In the genomic region with DNA sequence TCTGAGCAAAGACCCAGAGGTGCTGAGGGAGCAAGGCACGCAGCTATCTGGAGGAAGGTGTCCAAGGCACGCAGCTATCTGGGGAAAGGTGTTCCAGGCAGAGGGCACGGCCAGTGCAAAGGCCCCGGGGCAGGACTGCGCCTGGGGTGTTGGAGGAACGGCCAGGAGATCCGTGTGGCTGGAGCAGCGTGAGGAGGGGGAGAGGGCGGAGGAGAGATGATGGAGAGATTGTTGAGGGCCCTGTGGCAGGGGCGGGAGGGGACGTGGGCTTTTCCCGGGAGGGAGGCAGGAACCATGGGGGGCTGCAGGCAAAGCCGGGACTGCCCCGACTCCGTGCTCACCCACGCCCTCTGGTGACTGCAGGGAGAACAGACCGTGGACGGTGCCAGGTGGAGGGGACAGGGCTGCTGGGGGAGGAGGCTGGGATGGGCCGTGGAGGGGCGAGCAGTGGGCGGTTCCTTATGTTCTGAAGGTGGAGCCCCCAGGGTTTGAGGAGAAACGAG, we compare ENCODE assay signal across 9 cellular contexts. TPM values are rescaled to one million over a fixed set of nuclear protein-coding genes. Genes with fewer than 3 reads are reported as not detected.
DNase-seq lines count a peak whose midpoint lies in the region; ATAC-seq, FAIRE-seq and TF ChIP-seq lines count a peak whose summit lies in the region.
"Had no signal": no experiment of that assay in that cellular context is flagged by ENCODE, and none has a peak within 500 bp of the region (broad histone marks: within the 10 kb centered on the region; RNA-seq: fewer than 3 reads in every experiment).

No MANE protein-coding gene starts in this region.

- POLR2A ChIA-PET in activated CD8-positive, alpha-beta T cell treated with anti-CD3 and anti-CD28 coated beads, Interleukin-2, amount 10 ng/mL, durations not matched to agents 7 days and 5 days (lab: Charles Lee), result no interaction called here
- POLR2A ChIA-PET in endothelial cell of umbilical vein (lab: Charles Lee), result no interaction called here

- H3K36me3 ChIP-seq in MM.1S (replicated peaks; ENCODE audit: insufficient read depth, low read length), result no peaks in the 10 kb centered on the region
- no peaks in the 10 kb centered on the region for H3K36me3 ChIP-seq in endothelial cell of umbilical vein (ENCODE audit: control insufficient read depth in 2 of 2, extremely low read depth in 1 of 2, insufficient read depth in 2 of 2, low read length in 2 of 2)

- DNase-seq in EH (ENCODE audit: low read depth) (peak; percentile 43), MM.1S (peak; percentile 30), endothelial cell of umbilical vein (ENCODE audit: low read depth, low spot score) (peak; percentile 36), neural crest cell (ENCODE audit: low read depth, low spot score) (peak; percentile 65), type B pancreatic cell (ENCODE audit: extremely low spot score, unreplicated experiment) (no peak)
- DNase-seq in activated CD8-positive, alpha-beta T cell treated with anti-CD3 and anti-CD28 coated beads, Interleukin-2, amount 10 ng/mL, durations not matched to agents 7 days and 5 days, result peak; percentile 65

- CTCF ChIA-PET in activated CD8-positive, alpha-beta T cell treated with anti-CD3 and anti-CD28 coated beads, Interleukin-2, amount 10 ng/mL, durations not matched to agents 7 days and 5 days (lab: Charles Lee), result interaction anchor here (0.8 kb wide), 1 partner anchor 74 kb away, joined by 3 read pairs; a partner anchor contains a TSS
- CTCF ChIA-PET in endothelial cell of umbilical vein (lab: Charles Lee), result interaction anchor here (1.0 to 1.1 kb wide), 4 partner anchors 57 to 74 kb away, joined by 3 to 4 read pairs (median 4); a partner anchor contains a TSS

- peaks cover 11% of the 10 kb centered on the region for H3K4me1 Mint-ChIP-seq in activated CD8-positive, alpha-beta T cell treated with anti-CD3 and anti-CD28 coated beads, Interleukin-2, amount 10 ng/mL, durations not matched to agents 7 days and 5 days (ENCODE audit: low read depth)
- H3K4me1 Mint-ChIP-seq in neural crest cell (peaks cover 4% of the 10 kb centered on the region), type B pancreatic cell (ENCODE audit: unreplicated experiment) (peaks cover 4% of the 10 kb centered on the region)

- H4K20me1 ChIP-seq in MM.1S (ENCODE audit: insufficient read depth, low read length) (no peaks in the 10 kb centered on the region), endothelial cell of umbilical vein (replicated peaks; ENCODE audit: control insufficient read depth, extremely low read depth, insufficient read depth, low read length) (no peaks in the 10 kb centered on the region)

- no peaks in the 10 kb centered on the region for H3K79me2 ChIP-seq in MM.1S (ENCODE audit: low read length)
- H3K79me2 ChIP-seq in endothelial cell of umbilical vein (ENCODE audit: control insufficient read depth, insufficient read depth, low read length), result no peaks in the 10 kb centered on the region

- H3K9me3 Mint-ChIP-seq in activated CD8-positive, alpha-beta T cell treated with anti-CD3 and anti-CD28 coated beads, Interleukin-2, amount 10 ng/mL, durations not matched to agents 7 days and 5 days (ENCODE audit: insufficient read depth), result no peaks in the 10 kb centered on the region
- H3K9me3 Mint-ChIP-seq in neural crest cell, result no peaks in the 10 kb centered on the region
- H3K9me3 Mint-ChIP-seq in type B pancreatic cell, result no peaks in the 10 kb centered on the region

- H3K4me3 ChIP-seq in MM.1S (ENCODE audit: low read length) (no peak overlapping the region), endothelial cell of umbilical vein (replicated peaks in 1 of 3; ENCODE audit: insufficient read depth in 1 of 3, low read depth in 1 of 3, low read length in 3 of 3) (no peak overlapping the region)

- H3K4me3 Mint-ChIP-seq in activated CD8-positive, alpha-beta T cell treated with anti-CD3 and anti-CD28 coated beads, Interleukin-2, amount 10 ng/mL, durations not matched to agents 7 days and 5 days, result no peak overlapping the region
- H3K4me3 Mint-ChIP-seq in neural crest cell (no peak overlapping the region), type B pancreatic cell (no peak overlapping the region)

- H3K27ac Mint-ChIP-seq in activated CD8-positive, alpha-beta T cell treated with anti-CD3 and anti-CD28 coated beads, Interleukin-2, amount 10 ng/mL, durations not matched to agents 7 days and 5 days, result no peak overlapping the region
- H3K27ac Mint-ChIP-seq in neural crest cell (ENCODE audit: unreplicated experiment) (no peak overlapping the region), type B pancreatic cell (no peak overlapping the region)

- intact Hi-C loops in endothelial cell of umbilical vein (cut with micrococcal nuclease), result no loop called here

- H3K4me2 ChIP-seq in MM.1S (ENCODE audit: low read depth, low read length) (no peak overlapping the region), endothelial cell of umbilical vein (ENCODE audit: insufficient read depth, low read length) (no peak overlapping the region)

- dilution Hi-C loops in endothelial cell of umbilical vein (cut with MboI; ENCODE audit: extremely low pct_ligation_motif_present, low sequenced_read_pairs), result no loop called here

- H3F3A ChIP-seq in MM.1S (ENCODE audit: insufficient read depth, low read length), result no peaks in the 10 kb centered on the region

- H3K27me3 ChIP-seq in MM.1S (replicated peaks; ENCODE audit: insufficient read depth, low read length) (peaks cover 81% of the 10 kb centered on the region), endothelial cell of umbilical vein (ENCODE audit: control insufficient read depth in 2 of 2, insufficient read depth in 2 of 2, low read length in 2 of 2) (no peaks in the 10 kb centered on the region)

- no peaks in the 10 kb centered on the region for H3K9me1 ChIP-seq in endothelial cell of umbilical vein (replicated peaks; ENCODE audit: control insufficient read depth, extremely low read depth, insufficient read depth, low read length)

- TF ChIP-seq POLR2A in endothelial cell of umbilical vein (IDR thresholded peaks at IDR 0.05; ENCODE audit: low read depth, low read length), result no peak

- H3K4me1 ChIP-seq in MM.1S (ENCODE audit: low read length), result no peaks in the 10 kb centered on the region
- no peaks in the 10 kb centered on the region for H3K4me1 ChIP-seq in endothelial cell of umbilical vein (ENCODE audit: control insufficient read depth, extremely low read depth, insufficient read depth, low read length)

- TF ChIP-seq CTCF in MM.1S (IDR thresholded peaks at IDR 0.05; ENCODE audit: low read length) (peak; percentile 70), endothelial cell of umbilical vein (IDR thresholded peaks at IDR 0.05; ENCODE audit: extremely low read depth in 1 of 2, insufficient read depth in 1 of 2, low read depth in 1 of 2, low read length in 2 of 2) (peak; percentile 46 to 80), neural crest cell (conservative IDR thresholded peaks at IDR 0.05) (peak; percentile 61), type B pancreatic cell (conservative IDR thresholded peaks at IDR 0.05) (peak; percentile 71)

- no peak overlapping the region for H3K27ac ChIP-seq in MM.1S (ENCODE audit: low read length)
- H3K27ac ChIP-seq in endothelial cell of umbilical vein (ENCODE audit: insufficient read depth, low read depth, low read length), result no peak overlapping the region

- H2AFZ ChIP-seq in MM.1S (ENCODE audit: low read length), result no peak overlapping the region
- H2AFZ ChIP-seq in endothelial cell of umbilical vein (ENCODE audit: low read depth, low read length), result no peak overlapping the region

- no peak overlapping the region for H3K9ac ChIP-seq in MM.1S (ENCODE audit: low read length)
- H3K9ac ChIP-seq in endothelial cell of umbilical vein (replicated peaks; ENCODE audit: extremely low read depth, insufficient read depth, low read length), result no peak overlapping the region

- no peaks in the 10 kb centered on the region for H3K9me3 ChIP-seq in MM.1S (replicated peaks; ENCODE audit: insufficient read depth, low read length)
- no peaks in the 10 kb centered on the region for H3K9me3 ChIP-seq in endothelial cell of umbilical vein (replicated peaks; ENCODE audit: control insufficient read depth, insufficient read depth, low read length)

- H3K9me2 ChIP-seq in MM.1S (replicated peaks; ENCODE audit: insufficient read depth, low read length), result no peaks in the 10 kb centered on the region

- H3K27me3 Mint-ChIP-seq in activated CD8-positive, alpha-beta T cell treated with anti-CD3 and anti-CD28 coated beads, Interleukin-2, amount 10 ng/mL, durations not matched to agents 7 days and 5 days (ENCODE audit: low read depth), result peaks cover 2% of the 10 kb centered on the region
- H3K27me3 Mint-ChIP-seq in neural crest cell (ENCODE audit: low read depth) (no peaks in the 10 kb centered on the region), type B pancreatic cell (no peaks in the 10 kb centered on the region)

- peak; percentile 59 for ATAC-seq in activated CD8-positive, alpha-beta T cell treated with anti-CD3 and anti-CD28 coated beads, Interleukin-2, amount 10 ng/mL, durations not matched to agents 7 days and 5 days
- ATAC-seq in GM21528 (IDR thresholded peaks at IDR 0.05; ENCODE audit: low FRiP score, unreplicated experiment) (no peak), HG02678 (IDR thresholded peaks at IDR 0.05; ENCODE audit: unreplicated experiment) (no peak)

- peak; percentile 50 for FAIRE-seq in endothelial cell of umbilical vein (lab: Jason Lieb, UNC)

- no TSS peak for BruUV-seq in endothelial cell of umbilical vein (replicated peaks; lab: Mats Ljungman, UMichigan)

- H3K36me3 Mint-ChIP-seq in activated CD8-positive, alpha-beta T cell treated with anti-CD3 and anti-CD28 coated beads, Interleukin-2, amount 10 ng/mL, durations not matched to agents 7 days and 5 days (ENCODE audit: low read depth), result no peaks in the 10 kb centered on the region
- H3K36me3 Mint-ChIP-seq in neural crest cell (ENCODE audit: low read depth), result no peaks in the 10 kb centered on the region
- H3K36me3 Mint-ChIP-seq in type B pancreatic cell, result no peaks in the 10 kb centered on the region

RNA-seq across cellular contexts. Expression of a gene that starts 13.3 kb away (rescaled TPM):
- not detected for total RNA-seq in activated CD8-positive, alpha-beta T cell treated with anti-CD3 and anti-CD28 coated beads, Interleukin-2, amount 10 ng/mL, durations not matched to agents 7 days and 5 days
- total RNA-seq in endothelial cell of umbilical vein, result not detected in 2 replicates
- polyA plus RNA-seq in endothelial cell of umbilical vein, result not detected in 2 replicates
- polyA plus RNA-seq in endothelial cell of umbilical vein (2011; cell fraction: cytosol; rRNA removed), result not detected in 2 replicates
- polyA plus RNA-seq in endothelial cell of umbilical vein (2011; cell fraction: nucleus; rRNA removed), result not detected in 2 replicates
- not detected in 2 replicates for polyA plus RNA-seq in endothelial cell of umbilical vein (2012)
- not detected in 2 replicates for polyA minus RNA-seq in endothelial cell of umbilical vein
- 47.4 TPM for polyA minus RNA-seq in endothelial cell of umbilical vein (2011; cell fraction: cytosol; rRNA and poly(A)+ RNA removed)
- polyA minus RNA-seq in endothelial cell of umbilical vein (2011; cell fraction: nucleus; rRNA and poly(A)+ RNA removed), result 0.14 TPM in 1 of 2 replicates, not detected in the other
- total RNA-seq in neural crest cell, result 0.14 TPM in 1 of 2 replicates, not detected in the other
- 9.4 and 20.8 TPM in 2 replicates for total RNA-seq in type B pancreatic cell (ENCODE audit: low replicate concordance)
- total RNA-seq: RPMI7951 had no signal

RNA-seq across cellular contexts. Expression of a gene that starts 28.9 kb away (rescaled TPM):
- total RNA-seq in activated CD8-positive, alpha-beta T cell treated with anti-CD3 and anti-CD28 coated beads, Interleukin-2, amount 10 ng/mL, durations not matched to agents 7 days and 5 days, result not detected
- total RNA-seq in endothelial cell of umbilical vein (24.2 and 31.8 TPM in 2 replicates), neural crest cell (45.1 and 52.1 TPM in 2 replicates), type B pancreatic cell (ENCODE audit: low replicate concordance) (63.3 and 64.1 TPM in 2 replicates)
- 3.9 and 5.7 TPM in 2 replicates for polyA plus RNA-seq in endothelial cell of umbilical vein
- polyA plus RNA-seq in endothelial cell of umbilical vein (2011; cell fraction: cytosol; rRNA removed), result 1.7 and 3.4 TPM in 2 replicates
- 3.1 and 3.2 TPM in 2 replicates for polyA plus RNA-seq in endothelial cell of umbilical vein (2011; cell fraction: nucleus; rRNA removed)
- 2.2 and 6.7 TPM in 2 replicates for polyA plus RNA-seq in endothelial cell of umbilical vein (2012)
- polyA minus RNA-seq in endothelial cell of umbilical vein, result 2.2 and 2.5 TPM in 2 replicates
- polyA minus RNA-seq in endothelial cell of umbilical vein (2011; cell fraction: cytosol; rRNA and poly(A)+ RNA removed), result 2.5 TPM
- 0.72 and 2.0 TPM in 2 replicates for polyA minus RNA-seq in endothelial cell of umbilical vein (2011; cell fraction: nucleus; rRNA and poly(A)+ RNA removed)
- total RNA-seq: RPMI7951 had no signal

RNA-seq across cellular contexts. Expression of a gene that starts 42.4 kb away (rescaled TPM):
- total RNA-seq in activated CD8-positive, alpha-beta T cell treated with anti-CD3 and anti-CD28 coated beads, Interleukin-2, amount 10 ng/mL, durations not matched to agents 7 days and 5 days, result not detected
- total RNA-seq in endothelial cell of umbilical vein (not detected in 2 replicates), neural crest cell (not detected in 2 replicates), type B pancreatic cell (ENCODE audit: low replicate concordance) (not detected in 2 replicates)
- not detected in 2 replicates for polyA plus RNA-seq in endothelial cell of umbilical vein
- polyA plus RNA-seq in endothelial cell of umbilical vein (2011; cell fraction: cytosol; rRNA removed), result not detected in 2 replicates
- polyA plus RNA-seq in endothelial cell of umbilical vein (2011; cell fraction: nucleus; rRNA removed), result not detected in 2 replicates
- polyA plus RNA-seq in endothelial cell of umbilical vein (2012), result not detected in 2 replicates
- not detected in 2 replicates for polyA minus RNA-seq in endothelial cell of umbilical vein
- polyA minus RNA-seq in endothelial cell of umbilical vein (2011; cell fraction: cytosol; rRNA and poly(A)+ RNA removed), result not detected
- not detected in 2 replicates for polyA minus RNA-seq in endothelial cell of umbilical vein (2011; cell fraction: nucleus; rRNA and poly(A)+ RNA removed)
- total RNA-seq: RPMI7951 had no signal

RNA-seq across cellular contexts. Expression of a gene that starts 59.6 kb away (rescaled TPM):
- total RNA-seq in activated CD8-positive, alpha-beta T cell treated with anti-CD3 and anti-CD28 coated beads, Interleukin-2, amount 10 ng/mL, durations not matched to agents 7 days and 5 days, result 100 to 1,000 TPM; 524 to 526 TPM
- total RNA-seq in endothelial cell of umbilical vein (607 and 623 TPM in 2 replicates), neural crest cell (674 and 701 TPM in 2 replicates), type B pancreatic cell (ENCODE audit: low replicate concordance) (416 and 496 TPM in 2 replicates)
- 382 and 465 TPM in 2 replicates for polyA plus RNA-seq in endothelial cell of umbilical vein
- 214 and 242 TPM in 2 replicates for polyA plus RNA-seq in endothelial cell of umbilical vein (2011; cell fraction: cytosol; rRNA removed)
- 500 and 584 TPM in 2 replicates for polyA plus RNA-seq in endothelial cell of umbilical vein (2011; cell fraction: nucleus; rRNA removed)
- 424 and 517 TPM in 2 replicates for polyA plus RNA-seq in endothelial cell of umbilical vein (2012)
- polyA minus RNA-seq in endothelial cell of umbilical vein, result 274 and 326 TPM in 2 replicates
- 213 TPM for polyA minus RNA-seq in endothelial cell of umbilical vein (2011; cell fraction: cytosol; rRNA and poly(A)+ RNA removed)
- 251 and 318 TPM in 2 replicates for polyA minus RNA-seq in endothelial cell of umbilical vein (2011; cell fraction: nucleus; rRNA and poly(A)+ RNA removed)

Comparison
In these comparisons a context has a peak if more than half of its experiments do, and no peak if none do; other contexts are left out.
1. RNA of a gene that starts 28.9 kb away (total RNA-seq): 63.3 to 64.1 TPM in type B pancreatic cell, 45.1 to 52.1 TPM in neural crest cell and 24.2 to 31.8 TPM in endothelial cell of umbilical vein; not detected in activated CD8-positive, alpha-beta T cell treated with anti-CD3 and anti-CD28 coated beads, Interleukin-2, amount 10 ng/mL, durations not matched to agents 7 days and 5 days; every median in the first group is over 10 times any median in the second.
2. Peak in every context shown above with its lines, with median percentiles within 50 percentile points of each other: CTCF ChIP-seq.